Comparison of ENCODE assay signal across 8 cellular contexts in genomic region chr11:118295834-118296454, GRCh38. TPM values are rescaled to one million over a fixed set of nuclear protein-coding genes. Genes with fewer than 3 reads are reported as not detected.
DNase-seq lines count a peak whose midpoint lies in the region; ATAC-seq, FAIRE-seq and TF ChIP-seq lines count a peak whose summit lies in the region.

No MANE protein-coding gene starts in this region.

- H3K79me2 ChIP-seq in PC-9 (ENCODE audit: low read depth) (no peaks in the 10 kb centered on the region), K562 (ENCODE audit: control insufficient read depth, insufficient read depth, low read length) (no peaks in the 10 kb centered on the region)

- H3K9me2 ChIP-seq in PC-9 (ENCODE audit: insufficient read depth), result no peaks in the 10 kb centered on the region

- intact Hi-C loops in cardiac septum (cut with DNase I), result loop anchor here (5.0 kb wide), 1 partner anchor 56 kb away; no protein-coding TSS in a partner anchor
- intact Hi-C loops in PC-9 (cut with micrococcal nuclease; ENCODE audit: unreplicated experiment), result loop anchor here (1.0 to 2.0 kb wide), 2 partner anchors 57 to 193 kb away; no protein-coding TSS in a partner anchor
- intact Hi-C loops in K562 (cut with micrococcal nuclease), result loop anchor here (1.0 to 5.0 kb wide), 3 partner anchors 57 to 271 kb away; partner anchors contain the start of gene IFT46

- H3K27me3 ChIP-seq in cardiac muscle cell, result peaks cover 41% of the 10 kb centered on the region
- peaks cover 2% of the 10 kb centered on the region; the same call in 1 of the 2 replicates for H3K27me3 ChIP-seq in PC-9 (ENCODE audit: insufficient read depth, low read depth)
- peaks cover 4 to 10% of the 10 kb centered on the region in 2 experiments; a peak in 2 of 5 replicates for H3K27me3 ChIP-seq in K562 (ENCODE audit: control insufficient read depth in 2 of 2, insufficient read depth in 2 of 2, low read length in 2 of 2)
- no peaks in the 10 kb centered on the region for H3K27me3 ChIP-seq in lung (ENCODE audit: control insufficient read depth, insufficient read depth)

- ATAC-seq in K562 (peak; percentile 77), lung (ENCODE audit: insufficient read depth, low FRiP score) (peak; percentile 27), HG03159 (IDR thresholded peaks at IDR 0.05; ENCODE audit: unreplicated experiment) (no peak), HG02840 (IDR thresholded peaks at IDR 0.05; ENCODE audit: low FRiP score, unreplicated experiment) (no peak)

- H3K27ac ChIP-seq in cardiac muscle cell, result no peak overlapping the region
- H3K27ac ChIP-seq in PC-9, result no peak overlapping the region
- no peak overlapping the region for H3K27ac ChIP-seq in K562 (ENCODE audit: extremely low read depth, low read depth, low read length)
- no peak overlapping the region for H3K27ac ChIP-seq in lung (ENCODE audit: low read depth in 1 of 2, low read length in 1 of 2)

- BruUV-seq in PC-9 (replicated peaks; lab: Mats Ljungman, UMichigan), result no TSS peak
- no TSS peak for BruUV-seq in K562 (replicated peaks; lab: Mats Ljungman, UMichigan)

- peak; percentile 80 for FAIRE-seq in K562 (lab: Jason Lieb, UNC)

- peaks cover 9% of the 10 kb centered on the region; the same call in 1 of the 2 replicates for H3F3A ChIP-seq in PC-9 (ENCODE audit: insufficient read depth, low read depth)

- TF ChIP-seq RAD21 in K562 (CRISPR knock-in tag; conservative IDR thresholded peaks at IDR 0.05 in 1 of 2, IDR thresholded peaks at IDR 0.05 in 1 of 2), result peak; percentile 70 to 85

- H3K9me1 ChIP-seq in K562 (ENCODE audit: control insufficient read depth, insufficient read depth, low read length), result no peaks in the 10 kb centered on the region

- H3K4me2 ChIP-seq in PC-9, result no peak overlapping the region
- no peak overlapping the region for H3K4me2 ChIP-seq in K562 (ENCODE audit: insufficient read depth, low read length)

- POLR2A ChIA-PET in PC-9 (lab: Charles Lee; ENCODE audit: unreplicated experiment), result interaction anchor here (0.6 to 0.7 kb wide), 2 partner anchors 53 to 88 kb away, joined by 3 to 6 read pairs; no protein-coding TSS in a partner anchor
- POLR2A ChIA-PET in K562 (lab: Yijun Ruan, JAX), result interaction anchor here (0.7 kb wide), 1 partner anchor 11 kb away, joined by 3 read pairs; no protein-coding TSS in a partner anchor

- CTCF ChIA-PET in PC-9 (lab: Charles Lee), result interaction anchor here (0.6 to 0.8 kb wide), 2 partner anchors 25 to 74 kb away, joined by 4 read pairs; no protein-coding TSS in a partner anchor
- CTCF ChIA-PET in K562 (lab: Yijun Ruan, JAX; ENCODE audit: low intra/inter-chr PET ratio), result interaction anchor here (0.5 to 2.2 kb wide), 3 partner anchors 57 to 193 kb away, joined by 3 to 17 read pairs (median 4); no protein-coding TSS in a partner anchor

- DNase-seq in cardiac muscle cell (ENCODE audit: low read depth in 1 of 2, low spot score in 1 of 2) (peak; percentile 28 to 41), cardiac septum (ENCODE audit: low spot score) (no peak), PC-9 (peak in 1 of 2 experiments; percentile 93), K562 (ENCODE audit: extremely low read depth in 1 of 4, low spot score in 3 of 4) (peak in 2 of 4 experiments; percentile 32 to 50), lung (ENCODE audit: low spot score) (no peak), NCI-H1694 treated with DMSO at 0.1 percent for 48 hours (lab: John Stamatoyannopoulos, UW) (no peak)

- WGBS in K562 (ENCODE audit: insufficient coverage, low coverage, missing lambda C conversion rate), result 3% methylated on average over 2 of the region's 2 CpGs
- 47 to 54% methylated on average over 2 of the region's 2 CpGs for WGBS in lung, 2 donors

- H3K9me3 ChIP-seq in cardiac muscle cell (ENCODE audit: low read depth) (no peaks in the 10 kb centered on the region), PC-9 (ENCODE audit: insufficient read depth, low read depth) (no peaks in the 10 kb centered on the region), K562 (replicated peaks; ENCODE audit: control insufficient read depth, insufficient read depth, low read depth, low read length) (no peaks in the 10 kb centered on the region), lung (ENCODE audit: control insufficient read depth in 2 of 2, insufficient read depth in 1 of 2, low read length in 1 of 2) (no peaks in the 10 kb centered on the region)

- no peak overlapping the region for H3K4me3 ChIP-seq in cardiac muscle cell
- no peak overlapping the region for H3K4me3 ChIP-seq in PC-9
- H3K4me3 ChIP-seq in K562, result no peak overlapping the region
- H3K4me3 ChIP-seq in lung, result no peak overlapping the region

- TF ChIP-seq CTCF in cardiac muscle cell (IDR thresholded peaks at IDR 0.05; ENCODE audit: low read depth, low read length), result peak; percentile 59
- peak; percentile 87 for TF ChIP-seq CTCF in PC-9 (conservative IDR thresholded peaks at IDR 0.05)
- TF ChIP-seq CTCF in K562 (IDR thresholded peaks at IDR 0.05 in 2 of 3, conservative IDR thresholded peaks at IDR 0.05 in 1 of 3; ENCODE audit: insufficient read depth in 2 of 3, low read depth in 1 of 3, low read length in 3 of 3), result peak; percentile 57 to 81 (median 61); a peak in 5 of 6 replicates
- TF ChIP-seq CTCF in lung (IDR thresholded peaks at IDR 0.05; ENCODE audit: control extremely low read depth, extremely low read depth), result peak; percentile 48

- H4K20me1 ChIP-seq in PC-9 (ENCODE audit: insufficient read depth) (no peaks in the 10 kb centered on the region), K562 (replicated peaks; ENCODE audit: control insufficient read depth, insufficient read depth, low read length) (no peaks in the 10 kb centered on the region)

- H3K4me1 ChIP-seq in cardiac muscle cell (ENCODE audit: low read depth) (no peaks in the 10 kb centered on the region), PC-9 (replicated peaks; ENCODE audit: insufficient read depth) (peaks cover 11% of the 10 kb centered on the region), K562 (replicated peaks in 1 of 2; ENCODE audit: control insufficient read depth in 2 of 2, insufficient read depth in 2 of 2, low read length in 2 of 2) (no peaks in the 10 kb centered on the region; a peak in 1 of 5 replicates), lung (ENCODE audit: control insufficient read depth in 2 of 2, insufficient read depth in 2 of 2, low read length in 2 of 2) (no peaks in the 10 kb centered on the region)

- H3K36me3 ChIP-seq in cardiac muscle cell (no peaks in the 10 kb centered on the region), PC-9 (ENCODE audit: low read depth) (no peaks in the 10 kb centered on the region), K562 (ENCODE audit: control insufficient read depth, insufficient read depth, low read length) (no peaks in the 10 kb centered on the region), lung (ENCODE audit: control insufficient read depth in 2 of 2, insufficient read depth in 2 of 2, low read length in 2 of 2) (no peaks in the 10 kb centered on the region)

- H2AFZ ChIP-seq in PC-9, result no peak overlapping the region
- H2AFZ ChIP-seq in K562 (ENCODE audit: low read depth, low read length), result no peak overlapping the region

- no peak overlapping the region for H3K9ac ChIP-seq in K562 (ENCODE audit: insufficient read depth in 1 of 2, low read depth in 2 of 2, low read length in 2 of 2)

- no peak for TF ChIP-seq EP300 in K562 (IDR thresholded peaks at IDR 0.05; ENCODE audit: low read length)

- no peak for TF ChIP-seq POLR2A in K562 (conservative IDR thresholded peaks at IDR 0.05)

- in situ Hi-C loops in K562 (cut with MboI), result loop anchor here (5.0 kb wide), 1 partner anchor 99 kb away; no protein-coding TSS in a partner anchor

RNA-seq across cellular contexts. Expression of gene CD3E, which starts 8.6 kb away (rescaled TPM):
- total RNA-seq in cardiac muscle cell (not detected in 2 replicates), cardiac septum (0.48 TPM), PC-9 (2021) (not detected in 2 replicates), K562 (2014; rRNA removed) (not detected in 2 replicates), K562 (2014; rRNA removed; fragmentation: Illumina TruSeq; extraction: Trizol) (not detected in 2 replicates), K562 (2015; rRNA removed; fragmentation: Illumina TruSeq; extraction: Trizol) (0.11 TPM in 1 of 2 replicates, not detected in the other), K562 (2021) (0.62 and 1.1 TPM in 2 replicates), lung (1 to 10 TPM; 4.4 to 5.3 TPM)
- polyA plus RNA-seq in cardiac muscle cell (not detected in 2 replicates), K562 (2011; rRNA removed) (0.07 and 0.11 TPM in 2 replicates), K562 (2014; fragmentation: Illumina TruSeq; extraction: Trizol) (0.25 and 0.36 TPM in 2 replicates), K562 (2014; fragmentation: Nextera tagmentation; extraction: Ambion mirVana) (not detected), K562 (2014; rRNA removed) (0.13 TPM in 1 of 2 replicates, not detected in the other), lung (1 to 10 TPM; 5.1 to 5.7 TPM)
- 0.25 TPM in 1 of 2 replicates, not detected in the other for total RNA-seq in K562 (2011; cell fraction: chromatin; rRNA removed; ENCODE audit: low replicate concordance)
- 0.17 TPM in 1 of 2 replicates, not detected in the other for total RNA-seq in K562 (2011; cell fraction: nucleolus; rRNA removed)
- total RNA-seq in K562 (2011; cell fraction: nucleoplasm; rRNA removed), result not detected in 2 replicates
- polyA plus RNA-seq in K562 (2011; cell fraction: cytosol; rRNA removed), result 0.12 and 0.21 TPM in 2 replicates
- 0.10 TPM in 1 of 2 replicates, not detected in the other for polyA plus RNA-seq in K562 (2011; cell fraction: nucleus; rRNA removed)
- polyA plus RNA-seq in K562 (2012), result 0.35 and 1.8 TPM in 2 replicates
- polyA minus RNA-seq in K562 (2011; rRNA and poly(A)+ RNA removed), result 0.14 TPM in 1 of 2 replicates, not detected in the other
- not detected in 2 replicates for polyA minus RNA-seq in K562 (2011; cell fraction: cytosol; rRNA and poly(A)+ RNA removed)
- polyA minus RNA-seq in K562 (2011; cell fraction: nucleus; rRNA and poly(A)+ RNA removed), result not detected in 2 replicates

RNA-seq across cellular contexts. Expression of gene MPZL2, which starts 31.8 kb away (rescaled TPM):
- 0.39 TPM in 1 of 2 replicates, not detected in the other for total RNA-seq in cardiac muscle cell
- 0.13 TPM in 1 of 2 replicates, not detected in the other for polyA plus RNA-seq in cardiac muscle cell
- 24.2 TPM for total RNA-seq in cardiac septum
- 39.4 and 43.1 TPM in 2 replicates for total RNA-seq in PC-9 (2021)
- total RNA-seq in K562 (2011; cell fraction: chromatin; rRNA removed; ENCODE audit: low replicate concordance), result not detected in 2 replicates
- total RNA-seq in K562 (2011; cell fraction: nucleolus; rRNA removed), result not detected in 2 replicates
- not detected in 2 replicates for total RNA-seq in K562 (2011; cell fraction: nucleoplasm; rRNA removed)
- 0.08 TPM in 1 of 2 replicates, not detected in the other for total RNA-seq in K562 (2014; rRNA removed)
- 0.16 TPM in 1 of 2 replicates, not detected in the other for total RNA-seq in K562 (2014; rRNA removed; fragmentation: Illumina TruSeq; extraction: Trizol)
- 0.18 and 0.19 TPM in 2 replicates for total RNA-seq in K562 (2015; rRNA removed; fragmentation: Illumina TruSeq; extraction: Trizol)
- 0.09 and 0.29 TPM in 2 replicates for total RNA-seq in K562 (2021)
- 0.17 and 0.38 TPM in 2 replicates for polyA plus RNA-seq in K562 (2011; rRNA removed)
- polyA plus RNA-seq in K562 (2011; cell fraction: cytosol; rRNA removed), result 0.07 and 0.38 TPM in 2 replicates
- 0.50 and 0.69 TPM in 2 replicates for polyA plus RNA-seq in K562 (2011; cell fraction: nucleus; rRNA removed)
- 0.23 and 0.28 TPM in 2 replicates for polyA plus RNA-seq in K562 (2012)
- polyA plus RNA-seq in K562 (2014; fragmentation: Illumina TruSeq; extraction: Trizol), result 0.27 and 0.32 TPM in 2 replicates
- polyA plus RNA-seq in K562 (2014; fragmentation: Nextera tagmentation; extraction: Ambion mirVana), result under 1 TPM; 0.14 to 0.28 TPM
- polyA plus RNA-seq in K562 (2014; rRNA removed), result 0.16 and 0.21 TPM in 2 replicates
- polyA minus RNA-seq in K562 (2011; rRNA and poly(A)+ RNA removed), result 0.07 and 0.60 TPM in 2 replicates
- not detected in 2 replicates for polyA minus RNA-seq in K562 (2011; cell fraction: cytosol; rRNA and poly(A)+ RNA removed)
- polyA minus RNA-seq in K562 (2011; cell fraction: nucleus; rRNA and poly(A)+ RNA removed), result 0.56 TPM in 1 of 2 replicates, not detected in the other
- 100 to 1,000 TPM; 116 to 143 TPM for total RNA-seq in lung
- 100 to 1,000 TPM in 1 of 2 donors, 10 to 100 TPM in 1; 87.2 to 120 TPM for polyA plus RNA-seq in lung

RNA-seq across cellular contexts. Expression of gene MPZL3, which starts 43.8 kb away (rescaled TPM):
- total RNA-seq in cardiac muscle cell (0.12 and 0.49 TPM in 2 replicates), cardiac septum (3.8 TPM), PC-9 (2021) (13.4 and 16.8 TPM in 2 replicates), K562 (2014; rRNA removed) (1.2 and 1.3 TPM in 2 replicates), K562 (2014; rRNA removed; fragmentation: Illumina TruSeq; extraction: Trizol) (2.5 and 2.9 TPM in 2 replicates), K562 (2015; rRNA removed; fragmentation: Illumina TruSeq; extraction: Trizol) (1.7 and 1.9 TPM in 2 replicates), K562 (2021) (1.8 and 2.1 TPM in 2 replicates), lung (10 to 100 TPM; 12.4 to 22.6 TPM)
- polyA plus RNA-seq in cardiac muscle cell (0.07 TPM in 1 of 2 replicates, not detected in the other), K562 (2011; rRNA removed) (1.5 and 3.3 TPM in 2 replicates), K562 (2014; fragmentation: Illumina TruSeq; extraction: Trizol) (1.5 TPM in 2 replicates), K562 (2014; fragmentation: Nextera tagmentation; extraction: Ambion mirVana) (1 to 10 TPM; 1.6 to 2.9 TPM), K562 (2014; rRNA removed) (0.97 and 1.1 TPM in 2 replicates), lung (1 to 10 TPM; 7.7 to 9.9 TPM)
- total RNA-seq in K562 (2011; cell fraction: chromatin; rRNA removed; ENCODE audit: low replicate concordance), result 0.74 and 1.2 TPM in 2 replicates
- total RNA-seq in K562 (2011; cell fraction: nucleolus; rRNA removed), result 0.53 and 1.2 TPM in 2 replicates
- 1.4 and 2.1 TPM in 2 replicates for total RNA-seq in K562 (2011; cell fraction: nucleoplasm; rRNA removed)
- polyA plus RNA-seq in K562 (2011; cell fraction: cytosol; rRNA removed), result 0.42 and 2.3 TPM in 2 replicates
- polyA plus RNA-seq in K562 (2011; cell fraction: nucleus; rRNA removed), result 0.58 and 1.9 TPM in 2 replicates
- polyA plus RNA-seq in K562 (2012), result 2.0 and 3.8 TPM in 2 replicates
- polyA minus RNA-seq in K562 (2011; rRNA and poly(A)+ RNA removed), result 3.3 and 8.2 TPM in 2 replicates
- 1.3 and 2.1 TPM in 2 replicates for polyA minus RNA-seq in K562 (2011; cell fraction: cytosol; rRNA and poly(A)+ RNA removed)
- 0.13 and 0.89 TPM in 2 replicates for polyA minus RNA-seq in K562 (2011; cell fraction: nucleus; rRNA and poly(A)+ RNA removed)

RNA-seq across cellular contexts. Expression of gene CD3D, which starts 46.6 kb away (rescaled TPM):
- not detected in 2 replicates for total RNA-seq in cardiac muscle cell
- polyA plus RNA-seq in cardiac muscle cell, result not detected in 2 replicates
- 0.62 TPM for total RNA-seq in cardiac septum
- total RNA-seq in PC-9 (2021), result not detected in 2 replicates
- total RNA-seq in K562 (2011; cell fraction: chromatin; rRNA removed; ENCODE audit: low replicate concordance), result 24.0 and 41.4 TPM in 2 replicates
- total RNA-seq in K562 (2011; cell fraction: nucleolus; rRNA removed), result 83.6 and 106 TPM in 2 replicates
- 52.0 and 68.0 TPM in 2 replicates for total RNA-seq in K562 (2011; cell fraction: nucleoplasm; rRNA removed)
- total RNA-seq in K562 (2014; rRNA removed), result 40.7 and 42.4 TPM in 2 replicates
- total RNA-seq in K562 (2014; rRNA removed; fragmentation: Illumina TruSeq; extraction: Trizol), result 52.4 and 54.8 TPM in 2 replicates
- total RNA-seq in K562 (2015; rRNA removed; fragmentation: Illumina TruSeq; extraction: Trizol), result 35.6 and 41.7 TPM in 2 replicates
- 34.9 and 36.2 TPM in 2 replicates for total RNA-seq in K562 (2021)
- 238 and 241 TPM in 2 replicates for polyA plus RNA-seq in K562 (2011; rRNA removed)
- polyA plus RNA-seq in K562 (2011; cell fraction: cytosol; rRNA removed), result 162 and 272 TPM in 2 replicates
- 58.9 and 86.8 TPM in 2 replicates for polyA plus RNA-seq in K562 (2011; cell fraction: nucleus; rRNA removed)
- 54.3 and 176 TPM in 2 replicates for polyA plus RNA-seq in K562 (2012)
- 67.1 and 75.5 TPM in 2 replicates for polyA plus RNA-seq in K562 (2014; fragmentation: Illumina TruSeq; extraction: Trizol)
- polyA plus RNA-seq in K562 (2014; fragmentation: Nextera tagmentation; extraction: Ambion mirVana), result 100 to 1,000 TPM; 139 to 145 TPM
- polyA plus RNA-seq in K562 (2014; rRNA removed), result 69.6 and 76.7 TPM in 2 replicates
- 107 and 117 TPM in 2 replicates for polyA minus RNA-seq in K562 (2011; rRNA and poly(A)+ RNA removed)
- 29.9 and 30.2 TPM in 2 replicates for polyA minus RNA-seq in K562 (2011; cell fraction: cytosol; rRNA and poly(A)+ RNA removed)
- 9.8 and 24.3 TPM in 2 replicates for polyA minus RNA-seq in K562 (2011; cell fraction: nucleus; rRNA and poly(A)+ RNA removed)
- total RNA-seq in lung, result 1 to 10 TPM; 3.8 to 9.3 TPM
- 1 to 10 TPM; 8.0 to 9.9 TPM for polyA plus RNA-seq in lung

RNA-seq across cellular contexts. Expression of gene CD3G, which starts 48.2 kb away (rescaled TPM):
- not detected in 2 replicates for total RNA-seq in cardiac muscle cell
- polyA plus RNA-seq in cardiac muscle cell, result not detected in 2 replicates
- total RNA-seq in cardiac septum, result 0.24 TPM
- total RNA-seq in PC-9 (2021), result not detected in 2 replicates
- total RNA-seq in K562 (2011; cell fraction: chromatin; rRNA removed; ENCODE audit: low replicate concordance), result 1.1 and 1.3 TPM in 2 replicates
- total RNA-seq in K562 (2011; cell fraction: nucleolus; rRNA removed), result 0.53 and 0.67 TPM in 2 replicates
- 0.51 and 1.1 TPM in 2 replicates for total RNA-seq in K562 (2011; cell fraction: nucleoplasm; rRNA removed)
- 0.36 and 0.37 TPM in 2 replicates for total RNA-seq in K562 (2014; rRNA removed)
- total RNA-seq in K562 (2014; rRNA removed; fragmentation: Illumina TruSeq; extraction: Trizol), result 0.19 and 0.47 TPM in 2 replicates
- total RNA-seq in K562 (2015; rRNA removed; fragmentation: Illumina TruSeq; extraction: Trizol), result 0.47 and 0.49 TPM in 2 replicates
- 0.55 and 0.60 TPM in 2 replicates for total RNA-seq in K562 (2021)
- 1.6 and 1.7 TPM in 2 replicates for polyA plus RNA-seq in K562 (2011; rRNA removed)
- polyA plus RNA-seq in K562 (2011; cell fraction: cytosol; rRNA removed), result 0.78 and 1.0 TPM in 2 replicates
- polyA plus RNA-seq in K562 (2011; cell fraction: nucleus; rRNA removed), result 0.34 and 0.82 TPM in 2 replicates
- polyA plus RNA-seq in K562 (2012), result 0.47 and 1.6 TPM in 2 replicates
- polyA plus RNA-seq in K562 (2014; fragmentation: Illumina TruSeq; extraction: Trizol), result 0.30 and 0.79 TPM in 2 replicates
- under 1 TPM; 0.60 to 0.83 TPM for polyA plus RNA-seq in K562 (2014; fragmentation: Nextera tagmentation; extraction: Ambion mirVana)
- 0.24 and 0.33 TPM in 2 replicates for polyA plus RNA-seq in K562 (2014; rRNA removed)
- 2.8 and 23.2 TPM in 2 replicates for polyA minus RNA-seq in K562 (2011; rRNA and poly(A)+ RNA removed)
- 1.2 TPM in 2 replicates for polyA minus RNA-seq in K562 (2011; cell fraction: cytosol; rRNA and poly(A)+ RNA removed)
- 0.13 and 0.78 TPM in 2 replicates for polyA minus RNA-seq in K562 (2011; cell fraction: nucleus; rRNA and poly(A)+ RNA removed)
- total RNA-seq in lung, result 1 to 10 TPM; 1.5 to 2.7 TPM
- polyA plus RNA-seq in lung, result under 1 TPM; 0.55 to 0.73 TPM

Comparison
In these comparisons a context has a peak if more than half of its experiments do, and no peak if none do; other contexts are left out.
1. DNase-seq: peak in cardiac muscle cell (2 of 2); none in cardiac septum (single experiment), lung (single experiment) and NCI-H1694 treated with DMSO at 0.1 percent for 48 hours (single experiment).
2. RNA of gene MPZL2, which starts 31.8 kb away (total RNA-seq): 116 to 143 TPM in lung, 39.4 to 43.1 TPM in PC-9 and 24.2 TPM in cardiac septum (single experiment); 0.08 to 0.29 TPM in K562 and 0.39 TPM in cardiac muscle cell; every median in the first group is over 10 times any median in the second.
3. ATAC-seq: peak in K562 (single experiment) and lung (single experiment); none in HG03159 (single experiment) and HG02840 (single experiment).
4. Peak in every context shown above with its lines, with median percentiles within 50 percentile points of each other: CTCF ChIP-seq.